In the genomic region with DNA sequence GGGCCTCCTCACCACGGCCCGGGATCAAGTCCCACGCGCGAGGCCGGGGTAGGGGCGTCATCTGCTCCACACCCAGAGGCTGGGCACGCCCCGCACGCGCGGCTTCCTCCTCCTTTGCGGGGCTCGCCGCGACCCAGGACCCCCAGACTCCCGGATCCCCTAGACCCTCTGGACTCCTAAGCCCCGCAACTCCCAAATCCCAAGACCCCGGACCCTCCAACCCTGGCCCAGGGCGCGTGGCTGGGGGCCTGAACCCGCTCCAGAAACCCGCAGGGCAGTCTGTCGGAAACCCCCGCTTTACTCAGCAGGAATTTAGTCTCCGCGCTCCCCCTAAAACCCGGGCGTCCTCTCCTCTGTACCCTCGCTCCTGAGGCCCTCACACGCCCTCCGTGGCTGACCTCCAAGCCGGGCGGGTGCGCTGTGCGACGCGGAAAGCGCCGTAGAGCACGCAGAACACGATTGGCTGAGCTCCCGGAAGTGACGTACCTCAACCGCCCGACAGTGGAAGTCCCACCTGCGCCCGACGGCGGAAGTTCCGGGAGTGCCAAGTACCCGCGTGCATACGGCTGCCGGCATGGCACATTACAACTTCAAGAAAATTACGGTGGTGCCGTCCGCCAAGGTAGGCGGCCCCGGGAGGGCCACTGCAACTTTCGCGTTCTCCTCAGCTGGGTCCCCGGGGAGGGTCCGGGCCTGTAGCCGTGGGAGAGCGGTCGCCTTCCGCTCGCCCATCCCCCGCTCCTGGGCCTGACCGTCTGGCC, we compare ENCODE assay signal across 8 cellular contexts.
DNase-seq lines count a peak whose midpoint lies in the region; ATAC-seq and TF ChIP-seq lines count a peak whose summit lies in the region.

A gene (plus strand): TSS at position 529 of the 761 bp plus-strand sequence. CDS start 46 bp downstream, at position 575.

- H3K4me2 ChIP-seq in OCI-LY1 (ENCODE audit: low read length) = peak within 1 kb of the TSS; percentile 92

- H3K9me3 ChIP-seq in HUES6 (ENCODE audit: control insufficient read depth, insufficient read depth, low read depth, low read length) (peaks cover 2% of the 10 kb centered on the region; the same call in 1 of the 2 replicates), OCI-LY1 (ENCODE audit: low read length) (no peaks in the 10 kb centered on the region)

- DNase-seq in DMS 273 (lab: John Stamatoyannopoulos, UW; ENCODE audit: unreplicated experiment) (peak; percentile 98), activated T-cell treated with anti-CD3 and anti-CD28 coated beads for 1 hour (ENCODE audit: low read depth) (peak; percentile 92), epidermal melanocyte (ENCODE audit: insufficient read length, low spot score) (peak; percentile 97), middle frontal gyrus (ENCODE audit: extremely low spot score, low spot score) (peak; percentile 95)
- DNase-seq in stimulated activated CD8-positive, alpha-beta memory T cell treated with anti-CD3 and anti-CD28 coated beads, Interleukin-2, amount 100 ng/mL, for 48 hours (ENCODE audit: low read depth in 2 of 2) = peak; percentile 92 to 95

- TF ChIP-seq CTCF in OCI-LY1 (IDR thresholded peaks at IDR 0.05; ENCODE audit: low read length) = peak; percentile 61

- H3K9me2 ChIP-seq in OCI-LY1 (ENCODE audit: low read depth, low read length) = no peaks in the 10 kb centered on the region

- ATAC-seq in GM21423 (IDR thresholded peaks at IDR 0.05; ENCODE audit: unreplicated experiment) = peak; percentile 94

- peaks cover 16% of the 10 kb centered on the region for H3K4me1 ChIP-seq in HUES6 (ENCODE audit: control insufficient read depth, insufficient read depth, low read length)
- H3K4me1 ChIP-seq in OCI-LY1 (ENCODE audit: insufficient read depth, low read length, severe bottlenecking) = peaks cover 33% of the 10 kb centered on the region

- H3K79me2 ChIP-seq in OCI-LY1 (ENCODE audit: insufficient read depth, low read length) = peaks cover 46% of the 10 kb centered on the region

- H4K20me1 ChIP-seq in OCI-LY1 (ENCODE audit: insufficient read depth, low read length) = no peaks in the 10 kb centered on the region

- H3K36me3 ChIP-seq in HUES6 (ENCODE audit: control insufficient read depth, insufficient read depth, low read length) (peaks cover 26% of the 10 kb centered on the region), OCI-LY1 (ENCODE audit: insufficient read depth, low read length) (peaks cover 33% of the 10 kb centered on the region)

- H3K27ac ChIP-seq in HUES6 (ENCODE audit: low read depth, low read length) = peak within 1 kb of the TSS; percentile 99
- H3K27ac ChIP-seq in OCI-LY1 (ENCODE audit: low read depth, low read length, poor library complexity, severe bottlenecking) = peak within 1 kb of the TSS; percentile 41

- H3K27me3 ChIP-seq in HUES6 (ENCODE audit: control insufficient read depth, insufficient read depth, low read length) = no peaks in the 10 kb centered on the region
- H3K27me3 ChIP-seq in OCI-LY1 (ENCODE audit: insufficient read depth, low read length) = no peaks in the 10 kb centered on the region

- H3F3A ChIP-seq in OCI-LY1 (ENCODE audit: insufficient read depth, low read length) = no peaks in the 10 kb centered on the region

- peak within 1 kb of the TSS; percentile 99 for H3K9ac ChIP-seq in HUES6 (ENCODE audit: low read length)
- H3K9ac ChIP-seq in OCI-LY1 (ENCODE audit: low read length) = peak within 1 kb of the TSS; percentile 90

- H2AFZ ChIP-seq in OCI-LY1 (ENCODE audit: low read length) = no peak within 1 kb of the TSS

- H3K4me3 ChIP-seq in HUES6 (ENCODE audit: low read depth, low read length) (peak within 1 kb of the TSS; percentile 99), OCI-LY1 (ENCODE audit: low read depth, low read length, poor library complexity, severe bottlenecking) (peak within 1 kb of the TSS; percentile 92)

Comparison
In these comparisons a context has a peak if more than half of its experiments do, and no peak if none do; other contexts are left out.
1. Peak in every context shown above with its lines: DNase-seq, ATAC-seq, H3K4me3 ChIP-seq and H3K27ac ChIP-seq.